18 cellular contexts compared by ENCODE assay signal in genomic region chr10:111936143-111936542, GRCh38.
"Had no signal": no experiment of that assay in that cellular context is flagged by ENCODE, and none has a peak within 500 bp of the region (broad histone marks: within the 10 kb centered on the region; RNA-seq: fewer than 3 reads in every experiment).

No MANE protein-coding gene starts in this region.

- H3K79me2 ChIP-seq: hepatocyte had no signal

- DNase-seq: dermis blood vessel endothelial cell; dorsolateral prefrontal cortex; effector CD4-positive, alpha-beta T cell; effector memory CD4-positive, alpha-beta T cell; foreskin keratinocyte; heart left ventricle; hypothalamus; left cardiac atrium; left lung; left ventricle myocardium superior; lower lobe of right lung; mesenchymal stem cell; midbrain; naive thymus-derived CD4-positive, alpha-beta T cell had no signal

- H2AFZ ChIP-seq: hepatocyte had no signal

- H3K9me3 ChIP-seq: heart left ventricle, left lung, lower lobe of right lung had no signal

- ATAC-seq: foreskin keratinocyte; gastroesophageal sphincter; heart left ventricle; left cardiac atrium; left lung; left ventricle myocardium superior; lower lobe of right lung; naive thymus-derived CD4-positive, alpha-beta T cell had no signal

- H3K4me2 ChIP-seq: hepatocyte had no signal

- H3K27ac Mint-ChIP-seq: naive thymus-derived CD4-positive, alpha-beta T cell had no signal

- H3K4me1 Mint-ChIP-seq: naive thymus-derived CD4-positive, alpha-beta T cell had no signal

- H3K4me3 ChIP-seq: coronary artery, dorsolateral prefrontal cortex, esophagus muscularis mucosa, gastroesophageal sphincter, heart left ventricle, hepatocyte, left lung, lower lobe of right lung had no signal

- H3K36me3 ChIP-seq: esophagus muscularis mucosa, gastroesophageal sphincter, heart left ventricle, left lung, lower lobe of right lung had no signal

- H3K27ac ChIP-seq: coronary artery, esophagus muscularis mucosa, foreskin keratinocyte, gastroesophageal sphincter, heart left ventricle, hepatocyte, left lung, lower lobe of right lung had no signal

- H3K27me3 ChIP-seq: esophagus muscularis mucosa, foreskin keratinocyte, gastroesophageal sphincter, hepatocyte, left lung had no signal

- H3K4me1 ChIP-seq: esophagus muscularis mucosa, foreskin keratinocyte, gastroesophageal sphincter, heart left ventricle, left lung, lower lobe of right lung had no signal

- H3K4me3 Mint-ChIP-seq: naive thymus-derived CD4-positive, alpha-beta T cell had no signal

- H3K36me3 Mint-ChIP-seq: naive thymus-derived CD4-positive, alpha-beta T cell had no signal
